ENCODE assay signal across 1 cellular context in genomic region chr2:195656859-195657633, GRCh38.
TF ChIP-seq lines count a peak whose summit lies in the region.

Gene SLC39A10 (plus strand): TSS chr2:195657226. CDS start chr2:195680043, 22,817 bp downstream.

TF ChIP-seq in HepG2, 621 proteins besides CTCF, POLR2A, EP300 and RAD21 (continued from another document and continues in another):
- TF ChIP-seq HNF1B (CRISPR knock-in tag; IDR thresholded peaks at IDR 0.05), result peak; percentile 91
- no peak for TF ChIP-seq ZNF232 (CRISPR knock-in tag; IDR thresholded peaks at IDR 0.05; ENCODE audit: borderline replicate concordance)
- TF ChIP-seq SYNCRIP (IDR thresholded peaks at IDR 0.05; ENCODE audit: insufficient read depth, low read depth, low read length), result no peak
- TF ChIP-seq ZFP91 (CRISPR knock-in tag; IDR thresholded peaks at IDR 0.05; ENCODE audit: borderline replicate concordance), result peak; percentile 78
- 0 out of 2 replicates have a peak, but pooled peaks have one; percentile 25 for TF ChIP-seq KAT8 (CRISPR knock-in tag; IDR thresholded peaks at IDR 0.05)
- peak; percentile 100 for TF ChIP-seq MTF1 (CRISPR knock-in tag; IDR thresholded peaks at IDR 0.05)
- TF ChIP-seq GATA4 (IDR thresholded peaks at IDR 0.05; ENCODE audit: borderline replicate concordance, low read depth), result no peak
- peak; percentile 86 for TF ChIP-seq FOXA3 (CRISPR knock-in tag; IDR thresholded peaks at IDR 0.05)
- no peak for TF ChIP-seq SP1 (IDR thresholded peaks at IDR 0.05)
- TF ChIP-seq SP1 (CRISPR knock-in tag; IDR thresholded peaks at IDR 0.05), result no peak
- no peak; the same call in 1 of the 2 replicates for TF ChIP-seq ZNF225 (CRISPR knock-in tag; IDR thresholded peaks at IDR 0.05)
- TF ChIP-seq SNAPC5 (CRISPR knock-in tag; IDR thresholded peaks at IDR 0.05; ENCODE audit: borderline replicate concordance), result peak; percentile 86
- no peak for TF ChIP-seq GMEB2 (CRISPR knock-in tag; IDR thresholded peaks at IDR 0.05; ENCODE audit: low read depth)
- TF ChIP-seq CEBPZ (IDR thresholded peaks at IDR 0.05; ENCODE audit: low read length), result no peak
- TF ChIP-seq PRDM4 (CRISPR knock-in tag; IDR thresholded peaks at IDR 0.05; ENCODE audit: borderline replicate concordance), result peak; percentile 59; the same call in 1 of the 2 replicates
- no peak for TF ChIP-seq FOXP1 (IDR thresholded peaks at IDR 0.05)
- TF ChIP-seq FOXP1 (CRISPR knock-in tag; IDR thresholded peaks at IDR 0.05), result no peak; the same call in 1 of the 2 replicates
- TF ChIP-seq FOXC1 (CRISPR knock-in tag; IDR thresholded peaks at IDR 0.05; ENCODE audit: borderline replicate concordance), result 0 out of 2 replicates have a peak, but pooled peaks have one; percentile 17
- no peak for TF ChIP-seq ZNF570 (CRISPR knock-in tag; IDR thresholded peaks at IDR 0.05; ENCODE audit: borderline replicate concordance)
- no peak for TF ChIP-seq NR0B2 (CRISPR knock-in tag; IDR thresholded peaks at IDR 0.05)
- peak; percentile 6; the same call in 1 of the 2 replicates for TF ChIP-seq ZNF331 (CRISPR knock-in tag; IDR thresholded peaks at IDR 0.05)
- TF ChIP-seq YEATS2 (CRISPR knock-in tag; IDR thresholded peaks at IDR 0.05; ENCODE audit: borderline replicate concordance), result peak; percentile 16; the same call in 1 of the 2 replicates
- no peak for TF ChIP-seq TEF (CRISPR knock-in tag; IDR thresholded peaks at IDR 0.05)
- peak; percentile 97 for TF ChIP-seq TAF1 (CRISPR knock-in tag; IDR thresholded peaks at IDR 0.05)
- TF ChIP-seq CERS6 (CRISPR knock-in tag; IDR thresholded peaks at IDR 0.05), result no peak
- TF ChIP-seq MBD4 (IDR thresholded peaks at IDR 0.05; ENCODE audit: borderline replicate concordance, low read length), result no peak
- 0 out of 2 replicates have a peak, but pooled peaks have one; percentile 46 for TF ChIP-seq FOXP4 (CRISPR knock-in tag; IDR thresholded peaks at IDR 0.05)
- no peak for TF ChIP-seq GLMP (CRISPR knock-in tag; IDR thresholded peaks at IDR 0.05; ENCODE audit: borderline replicate concordance)
- TF ChIP-seq HNRNPUL1 (IDR thresholded peaks at IDR 0.05; ENCODE audit: low read depth, low read length), result peak; percentile 9; the same call in 1 of the 2 replicates
- TF ChIP-seq TFDP2 (CRISPR knock-in tag; IDR thresholded peaks at IDR 0.05), result peak; percentile 53; the same call in 1 of the 2 replicates
- no peak for TF ChIP-seq ZNF567 (CRISPR knock-in tag; IDR thresholded peaks at IDR 0.05; ENCODE audit: borderline replicate concordance)
- no peak for TF ChIP-seq ZNF362 (CRISPR knock-in tag; IDR thresholded peaks at IDR 0.05; ENCODE audit: borderline replicate concordance)
- no peak for TF ChIP-seq LCORL (IDR thresholded peaks at IDR 0.05)
- TF ChIP-seq LCORL (CRISPR knock-in tag; IDR thresholded peaks at IDR 0.05), result peak; percentile 17; the same call in 1 of the 2 replicates
- no peak; the same call in 1 of the 2 replicates for TF ChIP-seq GFI1 (CRISPR knock-in tag; IDR thresholded peaks at IDR 0.05; ENCODE audit: borderline replicate concordance)
- TF ChIP-seq ZNF468 (CRISPR knock-in tag; IDR thresholded peaks at IDR 0.05), result no peak
- no peak; the same call in 1 of the 2 replicates for TF ChIP-seq ZBTB34 (CRISPR knock-in tag; IDR thresholded peaks at IDR 0.05)
